ENCODE assay signal across 8 cellular contexts in the genomic region with DNA sequence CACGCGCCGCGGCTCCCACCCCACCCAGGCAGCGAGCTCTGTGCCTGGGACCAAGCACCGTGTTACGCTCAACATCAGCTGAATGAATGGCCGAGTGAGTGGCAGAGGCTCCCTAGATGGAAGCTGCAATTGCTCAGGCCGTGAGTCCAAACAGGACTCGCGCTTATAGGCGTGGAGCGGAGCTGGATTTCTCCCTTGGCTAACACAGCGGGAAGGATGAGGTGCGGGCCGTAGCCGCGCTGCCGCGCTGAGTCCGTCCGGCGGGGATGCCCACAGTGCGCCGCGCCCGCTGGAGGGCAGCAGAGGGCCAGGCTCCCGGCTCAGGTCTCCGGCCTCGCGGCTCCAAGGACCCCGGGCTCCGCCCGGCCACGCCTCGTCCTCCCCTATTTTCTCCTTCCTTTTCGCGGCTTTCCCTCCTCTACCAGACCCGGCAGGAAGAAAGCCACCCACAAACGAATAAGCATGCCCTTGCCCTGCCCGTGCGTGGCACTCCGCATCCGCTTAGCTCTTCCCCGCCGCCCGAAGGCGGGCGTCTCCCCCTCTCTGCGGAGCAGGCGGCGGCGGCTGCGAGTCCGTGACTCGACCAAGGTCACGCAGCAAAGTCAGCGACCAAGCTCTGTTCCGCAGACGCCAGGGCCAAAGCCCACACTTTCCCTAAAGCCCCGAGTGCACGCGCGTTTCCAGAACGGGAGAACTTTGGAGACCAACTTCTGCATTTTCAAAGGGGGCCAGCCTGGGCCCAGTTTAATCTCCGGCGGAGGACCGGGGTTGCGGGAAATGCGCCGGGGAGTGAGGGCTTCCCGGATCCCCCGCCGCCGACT. TPM values are rescaled to one million over a fixed set of nuclear protein-coding genes. Genes with fewer than 3 reads are reported as not detected.
DNase-seq lines count a peak whose midpoint lies in the region; ATAC-seq and TF ChIP-seq lines count a peak whose summit lies in the region.

No MANE protein-coding gene starts in this region.

- H3K4me3 Mint-ChIP-seq in glutamatergic neuron (ENCODE audit: unreplicated experiment): peak overlapping the region; percentile 79

- H3K36me3 ChIP-seq in suprapubic skin: no peaks in the 10 kb centered on the region

- WGBS in suprapubic skin: 0% methylated on average over 26 of the region's 75 CpGs

- H3K36me3 Mint-ChIP-seq in glutamatergic neuron (ENCODE audit: unreplicated experiment): peaks cover 7% of the 10 kb centered on the region

- H3K9me3 Mint-ChIP-seq in glutamatergic neuron (ENCODE audit: unreplicated experiment): peaks cover 8% of the 10 kb centered on the region

- peaks cover 34% of the 10 kb centered on the region for H3K4me1 ChIP-seq in suprapubic skin

- TF ChIP-seq EP300 in Ishikawa (IDR thresholded peaks at IDR 0.05; ENCODE audit: borderline replicate concordance): no peak
- no peak for TF ChIP-seq EP300 in suprapubic skin (IDR thresholded peaks at IDR 0.05)

- peak; percentile 72 for DNase-seq in COR-L47 (lab: John Stamatoyannopoulos, UW)
- peak; percentile 79 for DNase-seq in RPMI8226
- DNase-seq in activated naive CD4-positive, alpha-beta T cell (lab: John Stamatoyannopoulos, UW): peak in 3 of 4 experiments; percentile 10 to 41 (median 27)
- peak; percentile 96 for DNase-seq in glutamatergic neuron
- peak in 50 of 56 donors; percentile 14 to 83 (median 54) for DNase-seq in nucleus accumbens (lab: John Stamatoyannopoulos, UW)
- peak; percentile 85 to 87 for DNase-seq in suprapubic skin (ENCODE audit: low spot score in 2 of 2)

- H3K4me1 Mint-ChIP-seq in glutamatergic neuron (ENCODE audit: low read depth, unreplicated experiment): no peaks in the 10 kb centered on the region

- TF ChIP-seq RAD21 in Ishikawa (IDR thresholded peaks at IDR 0.05; ENCODE audit: low read depth): peak; percentile 70

- no peak for TF ChIP-seq POLR2A in suprapubic skin (IDR thresholded peaks at IDR 0.05)

- H3K27me3 ChIP-seq in suprapubic skin: peaks cover 15% of the 10 kb centered on the region

- TF ChIP-seq CTCF in glutamatergic neuron (IDR thresholded peaks at IDR 0.05; ENCODE audit: partially characterized antibody, unreplicated experiment) (peak; percentile 80), suprapubic skin (IDR thresholded peaks at IDR 0.05) (peak; percentile 42 to 95)

- peak overlapping the region; percentile 43 for H3K27ac ChIP-seq in suprapubic skin

- peaks cover 19% of the 10 kb centered on the region for H3K27me3 Mint-ChIP-seq in glutamatergic neuron (ENCODE audit: unreplicated experiment)

- H3K4me3 ChIP-seq in suprapubic skin: peak overlapping the region; percentile 73

- H3K27ac Mint-ChIP-seq in glutamatergic neuron (ENCODE audit: unreplicated experiment): no peak overlapping the region

- peak; percentile 75 for ATAC-seq in GM21423 (IDR thresholded peaks at IDR 0.05; ENCODE audit: unreplicated experiment)

- H3K9me3 ChIP-seq in suprapubic skin: no peaks in the 10 kb centered on the region

TF ChIP-seq in Ishikawa, 13 proteins besides CTCF, POLR2A, EP300 and RAD21:
- TF ChIP-seq NFIC (IDR thresholded peaks at IDR 0.05) (0 out of 2 replicates have a peak, but pooled peaks have one; percentile 8), TEAD4 (IDR thresholded peaks at IDR 0.05) (no peak), ZBTB7A (IDR thresholded peaks at IDR 0.05; ENCODE audit: low read depth) (peak; percentile 59)
- TF ChIP-seq, protein P1, sequence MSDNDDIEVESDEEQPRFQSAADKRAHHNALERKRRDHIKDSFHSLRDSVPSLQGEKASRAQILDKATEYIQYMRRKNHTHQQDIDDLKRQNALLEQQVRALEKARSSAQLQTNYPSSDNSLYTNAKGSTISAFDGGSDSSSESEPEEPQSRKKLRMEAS (IDR thresholded peaks at IDR 0.05): peak; percentile 54; the same call in 1 of the 2 replicates
- TF ChIP-seq, protein P2, sequence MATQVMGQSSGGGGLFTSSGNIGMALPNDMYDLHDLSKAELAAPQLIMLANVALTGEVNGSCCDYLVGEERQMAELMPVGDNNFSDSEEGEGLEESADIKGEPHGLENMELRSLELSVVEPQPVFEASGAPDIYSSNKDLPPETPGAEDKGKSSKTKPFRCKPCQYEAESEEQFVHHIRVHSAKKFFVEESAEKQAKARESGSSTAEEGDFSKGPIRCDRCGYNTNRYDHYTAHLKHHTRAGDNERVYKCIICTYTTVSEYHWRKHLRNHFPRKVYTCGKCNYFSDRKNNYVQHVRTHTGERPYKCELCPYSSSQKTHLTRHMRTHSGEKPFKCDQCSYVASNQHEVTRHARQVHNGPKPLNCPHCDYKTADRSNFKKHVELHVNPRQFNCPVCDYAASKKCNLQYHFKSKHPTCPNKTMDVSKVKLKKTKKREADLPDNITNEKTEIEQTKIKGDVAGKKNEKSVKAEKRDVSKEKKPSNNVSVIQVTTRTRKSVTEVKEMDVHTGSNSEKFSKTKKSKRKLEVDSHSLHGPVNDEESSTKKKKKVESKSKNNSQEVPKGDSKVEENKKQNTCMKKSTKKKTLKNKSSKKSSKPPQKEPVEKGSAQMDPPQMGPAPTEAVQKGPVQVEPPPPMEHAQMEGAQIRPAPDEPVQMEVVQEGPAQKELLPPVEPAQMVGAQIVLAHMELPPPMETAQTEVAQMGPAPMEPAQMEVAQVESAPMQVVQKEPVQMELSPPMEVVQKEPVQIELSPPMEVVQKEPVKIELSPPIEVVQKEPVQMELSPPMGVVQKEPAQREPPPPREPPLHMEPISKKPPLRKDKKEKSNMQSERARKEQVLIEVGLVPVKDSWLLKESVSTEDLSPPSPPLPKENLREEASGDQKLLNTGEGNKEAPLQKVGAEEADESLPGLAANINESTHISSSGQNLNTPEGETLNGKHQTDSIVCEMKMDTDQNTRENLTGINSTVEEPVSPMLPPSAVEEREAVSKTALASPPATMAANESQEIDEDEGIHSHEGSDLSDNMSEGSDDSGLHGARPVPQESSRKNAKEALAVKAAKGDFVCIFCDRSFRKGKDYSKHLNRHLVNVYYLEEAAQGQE (IDR thresholded peaks at IDR 0.05; ENCODE audit: low read depth): no peak

RNA-seq across cellular contexts. Expression of a gene that starts 48.5 kb away (rescaled TPM):
- total RNA-seq in glutamatergic neuron (ENCODE audit: unreplicated experiment): 7.3 TPM
- total RNA-seq in suprapubic skin: 10 to 100 TPM in 3 of 4 donors, 1 to 10 TPM in 1; 7.1 to 21.6 (median 13.6) TPM

RNA-seq across cellular contexts. Expression of a gene that starts 56.9 kb away (rescaled TPM):
- total RNA-seq in glutamatergic neuron (ENCODE audit: unreplicated experiment): 50.3 TPM
- 10 to 100 TPM; 16.4 to 52.5 (median 26.9) TPM for total RNA-seq in suprapubic skin

Comparison
In these comparisons a context has a peak if more than half of its experiments do, and no peak if none do; other contexts are left out.
1. Peak in every context shown above with its lines: DNase-seq, ATAC-seq, H3K4me3 ChIP-seq and H3K27ac ChIP-seq.
2. DNase-seq: peak in every context shown above with its lines; median percentile 96 in glutamatergic neuron; 86 in suprapubic skin; 79 in RPMI8226; 72 in COR-L47; 54 in nucleus accumbens; 27 in activated naive CD4-positive, alpha-beta T cell.